Comparison of ENCODE assay signal across 8 cellular contexts in the genomic region with DNA sequence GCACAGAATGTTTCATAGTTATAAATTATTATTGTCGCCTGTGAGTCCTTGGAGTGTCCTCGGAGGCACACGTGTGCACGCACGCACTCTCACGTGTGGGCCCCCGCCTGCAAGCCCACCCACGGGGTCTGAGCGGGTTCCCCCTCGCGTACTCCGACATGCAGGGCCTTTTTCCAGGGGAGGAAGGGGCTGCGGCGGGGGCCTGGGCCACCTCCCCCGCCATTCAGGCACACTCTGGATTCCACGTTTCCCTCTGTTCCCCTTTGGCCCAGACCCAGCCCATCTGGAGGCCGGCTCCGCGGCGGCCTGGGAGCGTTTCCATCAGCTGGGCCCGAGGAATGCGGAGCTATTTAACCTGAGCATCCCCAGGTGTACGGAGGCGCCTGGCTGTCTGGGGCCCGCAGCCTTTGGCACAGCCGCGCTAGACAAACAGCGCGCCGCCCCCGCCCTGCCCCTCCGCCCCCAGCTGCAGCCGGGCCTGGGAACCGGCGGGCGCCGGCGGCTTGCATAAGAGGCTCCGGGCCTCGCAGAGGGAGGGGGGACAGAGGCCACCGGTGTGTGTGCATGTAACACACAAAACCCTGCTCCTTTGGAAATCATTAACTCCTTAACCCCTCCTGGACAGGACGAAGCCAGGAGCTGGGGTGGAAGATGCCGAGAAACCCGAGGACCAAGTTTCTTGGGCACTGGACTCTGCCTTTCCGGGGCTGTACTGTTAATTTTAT. TPM values are rescaled to one million over a fixed set of nuclear protein-coding genes. Genes with fewer than 3 reads are reported as not detected.
DNase-seq lines count a peak whose midpoint lies in the region; ATAC-seq lines count a peak whose summit lies in the region.

No MANE protein-coding gene starts in this region.

- H3K9me3 Mint-ChIP-seq in activated T-cell treated with anti-CD3 and anti-CD28 coated beads, Interleukin-2, amount 50 U/mL, for 24 hours, result no peaks in the 10 kb centered on the region

- H3K4me1 ChIP-seq in adipocyte (ENCODE audit: control insufficient read depth, insufficient read depth, low read length) (peaks cover 47% of the 10 kb centered on the region), right cardiac atrium (ENCODE audit: control insufficient read depth, insufficient read depth, low read length) (no peaks in the 10 kb centered on the region)

- ATAC-seq in right cardiac atrium (peak; percentile 30 to 42), HG03457 (IDR thresholded peaks at IDR 0.05; ENCODE audit: unreplicated experiment) (no peak)

- H3K27me3 ChIP-seq in adipocyte (replicated peaks; ENCODE audit: control insufficient read depth, insufficient read depth, low read length) (no peaks in the 10 kb centered on the region), right cardiac atrium (ENCODE audit: control insufficient read depth, insufficient read depth) (no peaks in the 10 kb centered on the region)

- H3K9ac ChIP-seq in adipocyte (ENCODE audit: low read length), result peak overlapping the region; percentile 97

- WGBS in right cardiac atrium, result 9% methylated on average over 46 of the region's 46 CpGs

- H3K36me3 Mint-ChIP-seq in activated T-cell treated with anti-CD3 and anti-CD28 coated beads, Interleukin-2, amount 50 U/mL, for 24 hours (ENCODE audit: low read depth), result no peaks in the 10 kb centered on the region

- H3K4me3 ChIP-seq in adipocyte (ENCODE audit: low read length) (peak overlapping the region; percentile 93), right cardiac atrium (ENCODE audit: low read length) (peak overlapping the region; percentile 64)

- DNase-seq in DMS 273 (lab: John Stamatoyannopoulos, UW; ENCODE audit: unreplicated experiment), result peak; percentile 95
- DNase-seq in NCI-H146 treated with DMSO at 0.1 percent for 48 hours (lab: John Stamatoyannopoulos, UW; ENCODE audit: unreplicated experiment), result peak; percentile 89
- DNase-seq in adipocyte (ENCODE audit: low read depth), result peak; percentile 85
- peak; percentile 85 to 93 (median 92) for DNase-seq in right cardiac atrium
- peak; percentile 95 for DNase-seq in renal cortical epithelial cell (ENCODE audit: low read depth)
- DNase-seq in activated CD4-positive, alpha-beta T cell treated with anti-CD3 and anti-CD28 coated beads, Interleukin-2, amount 50 U/mL, for 4 hours, result no peak
- DNase-seq in activated T-cell treated with anti-CD3 and anti-CD28 coated beads, Interleukin-2, amount 50 U/mL, for 24 hours, result no peak

- H3K27ac Mint-ChIP-seq in activated T-cell treated with anti-CD3 and anti-CD28 coated beads, Interleukin-2, amount 50 U/mL, for 24 hours, result no peak overlapping the region

- peak overlapping the region; percentile 84 for H3K27ac ChIP-seq in right cardiac atrium (ENCODE audit: low read length)

- H3K27me3 Mint-ChIP-seq in activated T-cell treated with anti-CD3 and anti-CD28 coated beads, Interleukin-2, amount 50 U/mL, for 24 hours, result peaks cover 68% of the 10 kb centered on the region

- H3K36me3 ChIP-seq in adipocyte (ENCODE audit: control insufficient read depth, insufficient read depth, low read length, severe bottlenecking), result no peaks in the 10 kb centered on the region

- H3K9me3 ChIP-seq in adipocyte (ENCODE audit: control insufficient read depth, low read length) (no peaks in the 10 kb centered on the region), right cardiac atrium (ENCODE audit: control insufficient read depth, low read length) (no peaks in the 10 kb centered on the region)

- peaks cover 29% of the 10 kb centered on the region for H3K4me1 Mint-ChIP-seq in activated T-cell treated with anti-CD3 and anti-CD28 coated beads, Interleukin-2, amount 50 U/mL, for 24 hours (ENCODE audit: low read depth)

- H3K4me3 Mint-ChIP-seq in activated T-cell treated with anti-CD3 and anti-CD28 coated beads, Interleukin-2, amount 50 U/mL, for 24 hours, result no peak overlapping the region

- intact Hi-C loops in right cardiac atrium (cut with DNase I), result no loop called here

RNA-seq across cellular contexts. Expression of gene ID1, which starts 3.3 kb away (rescaled TPM):
- 100 to 1,000 TPM; 122 to 188 (median 134) TPM for total RNA-seq in right cardiac atrium
- 273 TPM for polyA plus RNA-seq in right cardiac atrium
- 88.2 and 251 TPM in 2 replicates for total RNA-seq in renal cortical epithelial cell

RNA-seq across cellular contexts. Expression of gene COX4I2, which starts 29.3 kb away (rescaled TPM):
- total RNA-seq in right cardiac atrium (10 to 100 TPM in 1 of 4 donors, 1 to 10 TPM in 3; 3.1 to 13.2 (median 9.0) TPM), renal cortical epithelial cell (not detected in 2 replicates)
- polyA plus RNA-seq in right cardiac atrium, result 29.5 TPM

Comparison
In these comparisons a context has a peak if more than half of its experiments do, and no peak if none do; other contexts are left out.
1. DNase-seq: peak in DMS 273 (single experiment), NCI-H146 treated with DMSO at 0.1 percent for 48 hours (single experiment), adipocyte (single experiment), right cardiac atrium (3 of 3) and renal cortical epithelial cell (single experiment); none in activated CD4-positive, alpha-beta T cell treated with anti-CD3 and anti-CD28 coated beads, Interleukin-2, amount 50 U/mL, for 4 hours (0 of 2) and activated T-cell treated with anti-CD3 and anti-CD28 coated beads, Interleukin-2, amount 50 U/mL, for 24 hours (single experiment).